Comparison of ENCODE assay signal across 21 cellular contexts in genomic region chrX:2334237-2334636, GRCh38.
DNase-seq lines count a peak whose midpoint lies in the region; TF ChIP-seq lines count a peak whose summit lies in the region.
"Had no signal": no experiment of that assay in that cellular context is flagged by ENCODE, and none has a peak within 500 bp of the region (broad histone marks: within the 10 kb centered on the region; RNA-seq: fewer than 3 reads in every experiment).

No MANE protein-coding gene starts in this region.

- H3K9me3 Mint-ChIP-seq in MCF 10A (ENCODE audit: unreplicated experiment) = no peaks in the 10 kb centered on the region

- H3K4me1 Mint-ChIP-seq in MCF 10A (ENCODE audit: insufficient read depth, unreplicated experiment) = no peaks in the 10 kb centered on the region

- no peak overlapping the region for H3K4me3 ChIP-seq in breast epithelium
- H3K4me3 ChIP-seq: BLaER1, GM23248, Peyer's patch had no signal

- H3K27me3 Mint-ChIP-seq in MCF 10A (ENCODE audit: insufficient read depth, unreplicated experiment) = no peaks in the 10 kb centered on the region
- H3K27me3 Mint-ChIP-seq: CD4-positive, alpha-beta T cell; T-cell had no signal

- DNase-seq in MCF 10A (ENCODE audit: unreplicated experiment) (peak; percentile 15), breast epithelium (ENCODE audit: low spot score in 2 of 2) (no peak), M059J (ENCODE audit: low read depth) (peak; percentile 63), amniotic epithelial cell (ENCODE audit: low read depth) (peak; percentile 61), iris pigment epithelial cell (ENCODE audit: low read depth) (peak; percentile 49), NCI-H82 (lab: John Stamatoyannopoulos, UW) (no peak), erythroblast (lab: John Stamatoyannopoulos, UW) (no peak), SKM-1 (lab: John Stamatoyannopoulos, UW; ENCODE audit: unreplicated experiment) (no peak)
- DNase-seq: 8988T; CD4-positive, alpha-beta T cell; GM23248; H7; HFFc6; Karpas-422; NCI-H1105 treated with DMSO at 0.1 percent for 48 hours; NCI-H146; NCI-H2029 treated with DMSO at 0.1 percent for 48 hours; NCI-H526 treated with DMSO at 0.1 percent for 48 hours; Peyer's patch; T-cell had no signal

- POLR2A ChIA-PET in MCF 10A (lab: Yijun Ruan, JAX) = no interaction called here

- intact Hi-C loops in MCF 10A (cut with micrococcal nuclease) = no loop called here
- intact Hi-C loops in breast epithelium (cut with DNase I; ENCODE audit: low total_unique reads) = no loop called here

- no peaks in the 10 kb centered on the region for H3K4me1 ChIP-seq in breast epithelium
- H3K4me1 ChIP-seq: Peyer's patch had no signal

- H3K27ac Mint-ChIP-seq in MCF 10A (ENCODE audit: low read depth, unreplicated experiment) = no peak overlapping the region
- H3K27ac Mint-ChIP-seq: CD4-positive, alpha-beta T cell; HFFc6; T-cell had no signal

- H3K27me3 ChIP-seq in breast epithelium = no peaks in the 10 kb centered on the region
- H3K27me3 ChIP-seq: BLaER1, Peyer's patch had no signal

- CTCF ChIA-PET in MCF 10A (lab: Yijun Ruan, JAX) = no interaction called here

- H3K9me3 ChIP-seq in breast epithelium = no peaks in the 10 kb centered on the region
- H3K9me3 ChIP-seq: Peyer's patch had no signal

- H3K4me3 Mint-ChIP-seq in MCF 10A (ENCODE audit: unreplicated experiment) = no peak overlapping the region
- H3K4me3 Mint-ChIP-seq: CD4-positive, alpha-beta T cell; HFFc6; T-cell had no signal

- TF ChIP-seq POLR2A in breast epithelium (IDR thresholded peaks at IDR 0.05) (no peak), erythroblast (IDR thresholded peaks at IDR 0.05; ENCODE audit: low read length) (no peak)

- no peaks in the 10 kb centered on the region for H3K36me3 ChIP-seq in breast epithelium
- H3K36me3 ChIP-seq: Peyer's patch had no signal

- peaks cover under 1% of the 10 kb centered on the region for H3K36me3 Mint-ChIP-seq in MCF 10A (ENCODE audit: insufficient read depth, unreplicated experiment)

- H3K27ac ChIP-seq in breast epithelium = no peak overlapping the region
- H3K27ac ChIP-seq: BLaER1, GM23248, Peyer's patch had no signal

- BruUV-seq in MCF 10A (replicated peaks; lab: Mats Ljungman, UMichigan) = no TSS peak

- TF ChIP-seq CTCF in MCF 10A (IDR thresholded peaks at IDR 0.05; ENCODE audit: unreplicated experiment) (no peak), breast epithelium (IDR thresholded peaks at IDR 0.05) (no peak)

Comparison
In these comparisons a context has a peak if more than half of its experiments do, and no peak if none do; other contexts are left out.
1. DNase-seq: peak in MCF 10A (single experiment), M059J (single experiment), amniotic epithelial cell (single experiment) and iris pigment epithelial cell (single experiment); none in breast epithelium (0 of 2), NCI-H82 (single experiment), erythroblast (0 of 2) and SKM-1 (single experiment).